Comparison of ENCODE assay signal across 26 cellular contexts in genomic region chr2:14717131-14717530, GRCh38.
"Had no signal": no experiment of that assay in that cellular context is flagged by ENCODE, and none has a peak within 500 bp of the region (broad histone marks: within the 10 kb centered on the region; RNA-seq: fewer than 3 reads in every experiment).

No MANE protein-coding gene starts in this region.

- H3K27ac ChIP-seq: ascending aorta, breast epithelium, cardiac muscle cell, coronary artery, dorsolateral prefrontal cortex, foreskin keratinocyte, gastrocnemius medialis, heart right ventricle had no signal

- DNase-seq: activated CD4-positive, alpha-beta memory T cell treated with anti-CD3 and anti-CD28 coated beads, Interleukin-2, amount 10 ng/mL, durations not matched to agents 7 days and 5 days; activated CD4-positive, alpha-beta T cell treated with anti-CD3 and anti-CD28 coated beads for 1 hour; activated CD4-positive, alpha-beta T cell treated with anti-CD3 and anti-CD28 coated beads for 4 hours; activated CD4-positive, alpha-beta T cell treated with anti-CD3 and anti-CD28 coated beads, Interleukin-2, amount 10 ng/mL, durations not matched to agents 7 days and 5 days; activated CD4-positive, alpha-beta T cell treated with anti-CD3 and anti-CD28 coated beads, Interleukin-2, amount 50 U/mL, for 4 hours; activated CD4-positive, CD25-positive, alpha-beta regulatory T cell; activated CD8-positive, alpha-beta memory T cell treated with anti-CD3 and anti-CD28 coated beads, Interleukin-2, amount 50 U/mL, for 48 hours; activated gamma-delta T cell; activated naive CD4-positive, alpha-beta T cell; activated naive CD4-positive, alpha-beta T cell treated with anti-CD3 and anti-CD28 coated beads, Interleukin-2, amount 10 ng/mL, durations not matched to agents 7 days and 5 days; activated naive CD8-positive, alpha-beta T cell treated with anti-CD3 and anti-CD28 coated beads, Interleukin-2, amount 10 ng/mL, durations not matched to agents 7 days and 5 days; activated T-cell treated with anti-CD3 and anti-CD28 coated beads for 4 hours; activated T-cell treated with anti-CD3 and anti-CD28 coated beads, Interleukin-2, amount 50 U/mL, for 24 hours; activated T-cell treated with anti-CD3 and anti-CD28 coated beads, Interleukin-2, amount 50 U/mL, for 72 hours; dorsolateral prefrontal cortex; effector memory CD4-positive, alpha-beta T cell; endodermal cell; foreskin keratinocyte; gastrocnemius medialis; glutamatergic neuron; heart right ventricle; T-helper 2 cell had no signal
